Comparison of ENCODE assay signal across 31 cellular contexts in the genomic region with DNA sequence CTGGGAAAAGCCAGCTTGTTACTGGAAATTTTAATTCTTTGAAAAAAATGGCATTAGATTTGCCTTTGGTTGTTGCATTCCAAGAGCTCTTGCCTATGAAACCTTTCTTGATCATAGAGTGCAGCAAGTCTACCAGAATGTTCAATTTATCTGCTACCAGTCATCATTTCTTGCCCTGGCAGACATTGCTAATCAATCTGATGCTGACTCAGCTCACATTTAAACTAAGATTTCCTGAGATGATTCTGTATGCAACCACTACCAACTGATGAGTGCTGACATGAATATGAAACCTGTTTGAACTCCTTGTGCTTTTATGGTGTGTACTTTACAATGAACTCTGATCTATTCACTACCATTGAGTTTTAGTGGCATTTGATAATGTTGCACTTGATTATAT.
"Had no signal": no experiment of that assay in that cellular context is flagged by ENCODE, and none has a peak within 500 bp of the region (broad histone marks: within the 10 kb centered on the region; RNA-seq: fewer than 3 reads in every experiment).

No MANE protein-coding gene starts in this region.

- H3K4me1 Mint-ChIP-seq: natural killer cell; neural progenitor cell; stimulated activated memory B cell treated with anti-CD40 and anti-IgM and Interleukin-4, amounts not matched to agents 10 μg/mL and 1 μg/mL and 100 μg/mL, for 72 hours; stimulated activated naive CD8-positive, alpha-beta T cell treated with anti-CD3 and anti-CD28 coated beads, Interleukin-15, amount 100 ng/mL, for 72 hours had no signal

- H3K27ac Mint-ChIP-seq: natural killer cell; nephron; neural progenitor cell; progenitor cell of endocrine pancreas; stimulated activated memory B cell treated with anti-CD40 and anti-IgM and Interleukin-4, amounts not matched to agents 10 μg/mL and 1 μg/mL and 100 μg/mL, for 72 hours; stimulated activated naive CD8-positive, alpha-beta T cell treated with anti-CD3 and anti-CD28 coated beads, Interleukin-15, amount 100 ng/mL, for 72 hours; type B pancreatic cell had no signal

- H3K9me3 Mint-ChIP-seq: natural killer cell, nephron, neural progenitor cell had no signal

- H3K4me3 Mint-ChIP-seq: natural killer cell; nephron; neural progenitor cell; stimulated activated memory B cell treated with anti-CD40 and anti-IgM and Interleukin-4, amounts not matched to agents 10 μg/mL and 1 μg/mL and 100 μg/mL, for 72 hours; stimulated activated naive CD8-positive, alpha-beta T cell treated with anti-CD3 and anti-CD28 coated beads, Interleukin-15, amount 100 ng/mL, for 72 hours; type B pancreatic cell had no signal

- DNase-seq: natural killer cell; occipital lobe; ovary; posterior cingulate gyrus; psoas muscle; right cardiac atrium; spleen; stimulated activated CD4-positive, alpha-beta T cell treated with anti-CD3 and anti-CD28 coated beads, Interleukin-12 subunit alpha, Interleukin-12 subunit beta, amount 100 ng/mL, for 4 hours; stimulated activated CD4-positive, alpha-beta T cell treated with anti-CD3 and anti-CD28 coated beads, Interleukin-1b, Interleukin-23, amount 100 ng/mL, for 48 hours; stimulated activated CD4-positive, alpha-beta T cell treated with anti-CD3 and anti-CD28 coated beads, Interleukin-4, amount 100 ng/mL, for 1 hour; stimulated activated CD4-positive, alpha-beta T cell treated with anti-CD3 and anti-CD28 coated beads, Interleukin-4, amount 100 ng/mL, for 4 hours; stimulated activated CD8-positive, alpha-beta memory T cell treated with anti-CD3 and anti-CD28 coated beads, Interleukin-4, amount 100 ng/mL, for 48 hours; stimulated activated naive CD4-positive, alpha-beta T cell; stimulated activated naive CD8-positive, alpha-beta T cell treated with anti-CD3 and anti-CD28 coated beads, Interleukin-15, amount 100 ng/mL, for 72 hours; stimulated activated naive CD8-positive, alpha-beta T cell treated with anti-CD3 and anti-CD28 coated beads, Interleukin-15, Interleukin-2, amounts not matched to agents 100 U/mL and 50 U/mL, for 24 hours; substantia nigra; testis; tibial artery; transverse colon; upper lobe of right lung; uterus had no signal

- H3K4me1 ChIP-seq: neural progenitor cell, parathyroid adenoma, psoas muscle, spleen, suprapubic skin, testis, tibial artery, transverse colon, upper lobe of right lung, uterus had no signal

- H3K27me3 Mint-ChIP-seq: stimulated activated memory B cell treated with anti-CD40 and anti-IgM and Interleukin-4, amounts not matched to agents 10 μg/mL and 1 μg/mL and 100 μg/mL, for 72 hours; stimulated activated naive CD8-positive, alpha-beta T cell treated with anti-CD3 and anti-CD28 coated beads, Interleukin-15, amount 100 ng/mL, for 72 hours had no signal

- H3K79me2 ChIP-seq: parathyroid adenoma had no signal

- H3K9me3 ChIP-seq: ovary, psoas muscle, suprapubic skin, testis, tibial artery, transverse colon, upper lobe of right lung, uterus had no signal

- H3K27me3 ChIP-seq: neural progenitor cell, ovary, spleen, suprapubic skin, testis, tibial artery, transverse colon, upper lobe of right lung, uterus had no signal

- ATAC-seq: natural killer cell; psoas muscle; right cardiac atrium; sciatic nerve; stimulated activated memory B cell treated with anti-CD40 and anti-IgM and Interleukin-4, amounts not matched to agents 10 μg/mL and 1 μg/mL and 100 μg/mL, for 72 hours; stimulated activated naive CD8-positive, alpha-beta T cell treated with anti-CD3 and anti-CD28 coated beads, Interleukin-15, amount 100 ng/mL, for 72 hours; stimulated activated naive CD8-positive, alpha-beta T cell treated with anti-CD3 and anti-CD28 coated beads, Interleukin-15, Interleukin-2, amounts not matched to agents 100 U/mL and 50 U/mL, for 24 hours; upper lobe of right lung had no signal

- H2AFZ ChIP-seq: neural progenitor cell, parathyroid adenoma had no signal

- H3K9ac ChIP-seq: neural progenitor cell, parathyroid adenoma had no signal

- H3K36me3 ChIP-seq: neural progenitor cell, ovary, spleen, suprapubic skin, tibial artery, transverse colon, upper lobe of right lung, uterus had no signal

- H3K4me2 ChIP-seq: neural progenitor cell, smooth muscle cell had no signal

- H3K4me3 ChIP-seq: neural progenitor cell, ovary, psoas muscle, skin epidermis, smooth muscle cell, spleen, suprapubic skin, testis, tibial artery, transverse colon, upper lobe of right lung, uterus had no signal

- H3K27ac ChIP-seq: neural progenitor cell, ovary, parathyroid adenoma, psoas muscle, skin epidermis, spleen, suprapubic skin, testis, tibial artery, transverse colon, upper lobe of right lung, uterus had no signal

- H3K36me3 Mint-ChIP-seq: natural killer cell; neural progenitor cell; stimulated activated memory B cell treated with anti-CD40 and anti-IgM and Interleukin-4, amounts not matched to agents 10 μg/mL and 1 μg/mL and 100 μg/mL, for 72 hours; type B pancreatic cell had no signal
